Comparison of ENCODE assay signal across 15 cellular contexts in the genomic region with DNA sequence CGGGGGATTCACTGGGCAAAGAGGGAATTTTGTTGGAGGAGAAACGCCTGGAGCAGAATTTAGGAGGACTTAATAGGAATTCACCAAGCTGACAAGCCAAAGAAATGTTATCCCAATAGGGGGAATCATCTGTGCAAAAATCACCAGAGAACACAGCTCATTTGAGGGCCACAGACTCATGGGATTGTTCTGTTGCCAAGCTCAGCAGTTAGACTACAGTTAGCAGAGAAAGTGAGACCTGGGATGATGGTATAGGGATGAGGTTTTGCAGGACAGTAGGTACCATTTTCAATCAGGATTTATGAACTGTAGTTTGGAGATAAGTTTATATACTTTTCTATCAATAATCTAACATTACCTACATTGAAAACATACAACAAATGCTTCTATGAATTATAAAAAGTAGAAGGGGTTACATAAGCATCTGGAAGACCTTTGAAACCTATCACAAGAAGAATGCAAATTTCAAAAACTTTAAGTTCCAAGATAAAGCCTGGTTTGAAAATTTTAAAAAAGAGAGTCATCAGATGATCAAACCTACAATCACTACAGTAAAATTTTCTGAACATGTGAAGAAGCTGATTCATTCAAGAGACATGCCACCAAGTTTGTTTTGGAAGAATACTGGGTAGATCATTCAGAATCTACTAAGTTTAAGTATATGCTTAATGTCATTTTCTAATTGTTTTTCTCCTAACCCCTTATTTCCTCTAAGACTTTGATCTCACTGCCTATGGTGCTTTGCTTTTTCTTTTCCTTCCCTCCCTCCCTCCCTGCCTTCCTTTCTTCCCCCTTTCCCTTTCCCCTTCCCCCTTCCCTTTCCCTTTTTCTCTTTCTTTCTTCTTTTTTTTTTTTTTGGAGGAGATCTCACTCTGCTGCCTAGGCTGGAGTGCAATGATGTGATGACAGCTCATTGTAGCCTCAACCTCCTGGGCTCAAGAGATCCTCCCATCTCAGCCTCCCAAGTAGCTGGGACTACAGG.
DNase-seq lines count a peak whose midpoint lies in the region; ATAC-seq and TF ChIP-seq lines count a peak whose summit lies in the region.
"Had no signal": no experiment of that assay in that cellular context is flagged by ENCODE, and none has a peak within 500 bp of the region (broad histone marks: within the 10 kb centered on the region; RNA-seq: fewer than 3 reads in every experiment).

No MANE protein-coding gene starts in this region.

- CTCF ChIA-PET in WTC11 (lab: Charles Lee), result no interaction called here

- H3K4me1 Mint-ChIP-seq in WTC11, result peaks cover 34% of the 10 kb centered on the region
- H3K4me1 Mint-ChIP-seq in activated T-helper 1 cell treated with anti-CD3 and anti-CD28 coated beads, Interleukin-12 subunit alpha, Interleukin-12 subunit beta, Interleukin-2, Interleukin-4 antibody, amounts not matched to agents 30 ng/mL and 10 ng/mL and 1 ng/mL, durations not matched to agents 14 hours and 24 hours and 36 hours (ENCODE audit: low read depth), result peaks cover 22% of the 10 kb centered on the region

- no peak overlapping the region for H3K4me3 ChIP-seq in fibroblast of the aortic adventitia (ENCODE audit: low read depth, low read length)
- H3K4me3 ChIP-seq in skin epidermis, result no peak overlapping the region
- H3K4me3 ChIP-seq: body of pancreas had no signal

- H3K27ac ChIP-seq in skin epidermis, result peak overlapping the region in 16 of 21 experiments; percentile 18 to 84 (median 76)
- H3K27ac ChIP-seq: body of pancreas, VCaP had no signal

- peaks cover 4% of the 10 kb centered on the region for H3K9me3 Mint-ChIP-seq in WTC11
- H3K9me3 Mint-ChIP-seq in activated T-helper 1 cell treated with anti-CD3 and anti-CD28 coated beads, Interleukin-12 subunit alpha, Interleukin-12 subunit beta, Interleukin-2, Interleukin-4 antibody, amounts not matched to agents 30 ng/mL and 10 ng/mL and 1 ng/mL, durations not matched to agents 14 hours and 24 hours and 36 hours, result peaks cover 8% of the 10 kb centered on the region

- peak; percentile 66 for DNase-seq in GM04503 (ENCODE audit: low read depth)
- DNase-seq in WTC11 (ENCODE audit: low spot score), result no peak
- peak; percentile 85 for DNase-seq in fibroblast of the aortic adventitia (ENCODE audit: low read depth)
- no peak for DNase-seq in activated T-helper 1 cell treated with anti-CD3 and anti-CD28 coated beads, Interleukin-12 subunit alpha, Interleukin-12 subunit beta, Interleukin-2, Interleukin-4 antibody, amounts not matched to agents 30 ng/mL and 10 ng/mL and 1 ng/mL, durations not matched to agents 14 hours and 24 hours and 36 hours (ENCODE audit: low spot score)
- no peak for DNase-seq in NCI-H82 (lab: John Stamatoyannopoulos, UW)
- DNase-seq in SK-N-DZ (ENCODE audit: low spot score), result no peak
- DNase-seq: body of pancreas; DMS 273 treated with DMSO at 0.1 percent for 48 hours; NCI-H2227 treated with DMSO at 0.1 percent for 48 hours; RPMI8226; stimulated activated naive CD4-positive, alpha-beta T cell had no signal

- no peaks in the 10 kb centered on the region for H3K27me3 Mint-ChIP-seq in WTC11 (ENCODE audit: low read depth)
- H3K27me3 Mint-ChIP-seq in activated T-helper 1 cell treated with anti-CD3 and anti-CD28 coated beads, Interleukin-12 subunit alpha, Interleukin-12 subunit beta, Interleukin-2, Interleukin-4 antibody, amounts not matched to agents 30 ng/mL and 10 ng/mL and 1 ng/mL, durations not matched to agents 14 hours and 24 hours and 36 hours (ENCODE audit: insufficient read depth), result peaks cover 12% of the 10 kb centered on the region

- TF ChIP-seq CTCF in WTC11 (IDR thresholded peaks at IDR 0.05) (no peak), fibroblast of the aortic adventitia (IDR thresholded peaks at IDR 0.05; ENCODE audit: insufficient read depth, low read length) (no peak)

- H3K27ac Mint-ChIP-seq in WTC11, result peak overlapping the region; percentile 64; the same call in 1 of the 2 replicates
- no peak overlapping the region for H3K27ac Mint-ChIP-seq in activated T-helper 1 cell treated with anti-CD3 and anti-CD28 coated beads, Interleukin-12 subunit alpha, Interleukin-12 subunit beta, Interleukin-2, Interleukin-4 antibody, amounts not matched to agents 30 ng/mL and 10 ng/mL and 1 ng/mL, durations not matched to agents 14 hours and 24 hours and 36 hours

- H3K4me3 Mint-ChIP-seq in WTC11, result no peak overlapping the region
- H3K4me3 Mint-ChIP-seq in activated T-helper 1 cell treated with anti-CD3 and anti-CD28 coated beads, Interleukin-12 subunit alpha, Interleukin-12 subunit beta, Interleukin-2, Interleukin-4 antibody, amounts not matched to agents 30 ng/mL and 10 ng/mL and 1 ng/mL, durations not matched to agents 14 hours and 24 hours and 36 hours, result no peak overlapping the region

- POLR2A ChIA-PET in WTC11 (lab: Charles Lee), result interaction anchor here (0.9 kb wide), 1 partner anchor 131 kb away, joined by 3 read pairs; no protein-coding TSS in a partner anchor

- intact Hi-C loops in activated T-helper 1 cell treated with anti-CD3 and anti-CD28 coated beads, Interleukin-12 subunit alpha, Interleukin-12 subunit beta, Interleukin-2, Interleukin-4 antibody, amounts not matched to agents 30 ng/mL and 10 ng/mL and 1 ng/mL, durations not matched to agents 14 hours and 24 hours and 36 hours (cut with micrococcal nuclease), result no loop called here

- H3K36me3 Mint-ChIP-seq in WTC11, result peaks cover 4% of the 10 kb centered on the region; the same call in 1 of the 2 replicates
- H3K36me3 Mint-ChIP-seq in activated T-helper 1 cell treated with anti-CD3 and anti-CD28 coated beads, Interleukin-12 subunit alpha, Interleukin-12 subunit beta, Interleukin-2, Interleukin-4 antibody, amounts not matched to agents 30 ng/mL and 10 ng/mL and 1 ng/mL, durations not matched to agents 14 hours and 24 hours and 36 hours (ENCODE audit: low read depth), result no peaks in the 10 kb centered on the region

- no peak for ATAC-seq in WTC11
- ATAC-seq in HG02763 (IDR thresholded peaks at IDR 0.05; ENCODE audit: unreplicated experiment), result no peak
- ATAC-seq: body of pancreas, esophagus mucosa had no signal

TF ChIP-seq in WTC11, 78 proteins besides CTCF, POLR2A, EP300 and RAD21:
- no peak for TF ChIP-seq NR2C2 (CRISPR knock-in tag; IDR thresholded peaks at IDR 0.05)
- TF ChIP-seq ZBTB21 (CRISPR knock-in tag; IDR thresholded peaks at IDR 0.05; ENCODE audit: borderline replicate concordance), result no peak
- TF ChIP-seq E2F1 (CRISPR knock-in tag; IDR thresholded peaks at IDR 0.05), result no peak

Comparison
In these comparisons a context has a peak if more than half of its experiments do, and no peak if none do; other contexts are left out.
1. DNase-seq: peak in GM04503 (single experiment) and fibroblast of the aortic adventitia (single experiment); none in WTC11 (single experiment), activated T-helper 1 cell treated with anti-CD3 and anti-CD28 coated beads, Interleukin-12 subunit alpha, Interleukin-12 subunit beta, Interleukin-2, Interleukin-4 antibody, amounts not matched to agents 30 ng/mL and 10 ng/mL and 1 ng/mL, durations not matched to agents 14 hours and 24 hours and 36 hours (single experiment), NCI-H82 (single experiment) and SK-N-DZ (single experiment).